In genomic region chr6:79536969-79537747, GRCh38 we compare ENCODE assay signal across 8 cellular contexts. TPM values are rescaled to one million over a fixed set of nuclear protein-coding genes. Genes with fewer than 3 reads are reported as not detected.
DNase-seq lines count a peak whose midpoint lies in the region; ATAC-seq, FAIRE-seq and TF ChIP-seq lines count a peak whose summit lies in the region.

Gene LCA5, minus strand, starts transcription at chr6:79537430. Its CDS starts 18,536 bp downstream, at chr6:79518894.

- WGBS in A549 (ENCODE audit: missing lambda C conversion rate): 4% methylated on average over 18 of the region's 55 CpGs
- WGBS in small intestine, 3 donors: 1 to 2% (median 2%) methylated on average over 55 of the region's 55 CpGs

- TF ChIP-seq EP300 in A549 (IDR thresholded peaks at IDR 0.05): no peak

- no peak within 1 kb of the TSS for H3K27ac Mint-ChIP-seq in central memory CD8-positive, alpha-beta T cell (ENCODE audit: low read depth)
- H3K27ac Mint-ChIP-seq in immature natural killer cell: no peak within 1 kb of the TSS

- H3K4me3 ChIP-seq in A549: peak within 1 kb of the TSS; percentile 61
- H3K4me3 ChIP-seq in WI38 (ENCODE audit: low read depth, low read length): peak within 1 kb of the TSS; percentile 67
- peak within 1 kb of the TSS; percentile 68 to 93 for H3K4me3 ChIP-seq in small intestine (ENCODE audit: low read depth in 1 of 2, low read length in 2 of 2)

- H3K4me1 Mint-ChIP-seq in central memory CD8-positive, alpha-beta T cell: no peaks in the 10 kb centered on the region
- peaks cover 0 to 7% of the 10 kb centered on the region in 2 donors for H3K4me1 Mint-ChIP-seq in immature natural killer cell

- H3K4me1 ChIP-seq in A549 (peaks cover 11% of the 10 kb centered on the region; the same call in 2 of the 3 replicates), small intestine (ENCODE audit: control insufficient read depth in 2 of 2, insufficient read depth in 1 of 2, low read depth in 1 of 2, low read length in 1 of 2) (no peaks in the 10 kb centered on the region)

- DNase-seq in A549 (ENCODE audit: low read depth in 1 of 2, low spot score in 1 of 2): peak; percentile 85 to 94
- peak; percentile 97 for DNase-seq in NCI-H2107 treated with DMSO at 0.1 percent for 48 hours (lab: John Stamatoyannopoulos, UW; ENCODE audit: unreplicated experiment)
- DNase-seq in central memory CD8-positive, alpha-beta T cell (ENCODE audit: low spot score in 2 of 2): peak; percentile 53 to 66
- DNase-seq in immature natural killer cell: peak; percentile 78 to 81 (median 78)
- peak; percentile 96 for DNase-seq in small intestine

- H3K27me3 ChIP-seq in small intestine (ENCODE audit: control insufficient read depth in 2 of 2, insufficient read depth in 2 of 2, low read length in 2 of 2): no peaks in the 10 kb centered on the region

- FAIRE-seq in A549 (lab: Jason Lieb, UNC): no peak
- no peak for FAIRE-seq in small intestine (lab: Jason Lieb, UNC)

- no peak for TF ChIP-seq RAD21 in A549 (conservative IDR thresholded peaks at IDR 0.05 in 1 of 2, IDR thresholded peaks at IDR 0.05 in 1 of 2)

- POLR2A ChIA-PET in A549 (lab: Yijun Ruan, JAX): interaction anchor here (0.7 to 1.1 kb wide), 3 partner anchors 10 to 75 kb away, joined by 3 read pairs; no protein-coding TSS in a partner anchor

- H3K9me3 ChIP-seq in A549 (no peaks in the 10 kb centered on the region), small intestine (ENCODE audit: control insufficient read depth, low read depth) (no peaks in the 10 kb centered on the region)

- peaks cover 5% of the 10 kb centered on the region for H3K9me3 Mint-ChIP-seq in central memory CD8-positive, alpha-beta T cell
- H3K9me3 Mint-ChIP-seq in immature natural killer cell: peaks cover 0 to 6% (median 0%) of the 10 kb centered on the region in 6 donors

- peaks cover 4% of the 10 kb centered on the region for H3K36me3 Mint-ChIP-seq in central memory CD8-positive, alpha-beta T cell (ENCODE audit: insufficient read depth)
- H3K36me3 Mint-ChIP-seq in immature natural killer cell: peaks cover 0 to 4% (median 0%) of the 10 kb centered on the region in 3 donors

- H3K27me3 Mint-ChIP-seq in central memory CD8-positive, alpha-beta T cell: peaks cover 50% of the 10 kb centered on the region
- H3K27me3 Mint-ChIP-seq in immature natural killer cell (ENCODE audit: low read depth in 3 of 3): peaks cover 3 to 9% (median 5%) of the 10 kb centered on the region in 3 donors

- CTCF ChIA-PET in A549 (lab: Yijun Ruan, JAX): interaction anchor here (0.6 to 1.4 kb wide), 4 partner anchors 34 to 274 kb away, joined by 3 to 4 read pairs (median 4); no protein-coding TSS in a partner anchor

- peak; percentile 55 for TF ChIP-seq POLR2A in A549 (IDR thresholded peaks at IDR 0.05; ENCODE audit: low read length)

- peak within 1 kb of the TSS; percentile 91 for H3K4me2 ChIP-seq in A549

- no peaks in the 10 kb centered on the region for H3K36me3 ChIP-seq in small intestine (ENCODE audit: control insufficient read depth in 2 of 2, insufficient read depth in 2 of 2, low read length in 2 of 2)

- H3K4me3 Mint-ChIP-seq in central memory CD8-positive, alpha-beta T cell: no peak within 1 kb of the TSS
- no peak within 1 kb of the TSS for H3K4me3 Mint-ChIP-seq in immature natural killer cell

- TF ChIP-seq CTCF in A549 (IDR thresholded peaks at IDR 0.05) (no peak), WI38 (IDR thresholded peaks at IDR 0.05; ENCODE audit: low read depth, low read length) (no peak)

- ATAC-seq in A549 (peak; percentile 99), GM18858 (IDR thresholded peaks at IDR 0.05; ENCODE audit: unreplicated experiment) (peak; percentile 100), HG03060 (IDR thresholded peaks at IDR 0.05; ENCODE audit: low read depth, unreplicated experiment) (peak; percentile 100)
- ATAC-seq in central memory CD8-positive, alpha-beta T cell (replicated peaks; ENCODE audit: extremely low read depth, poor library complexity, severe bottlenecking): peak; percentile 97

- H3K27ac ChIP-seq in A549 (peak within 1 kb of the TSS; percentile 78 to 84), small intestine (ENCODE audit: low read depth in 1 of 2, low read length in 1 of 2) (peak within 1 kb of the TSS; percentile 68 to 97)

TF ChIP-seq in A549, 52 proteins besides CTCF, POLR2A, EP300 and RAD21:
- TF ChIP-seq FOSB (CRISPR knock-in tag; IDR thresholded peaks at IDR 0.05): no peak
- TF ChIP-seq USF2 (IDR thresholded peaks at IDR 0.05): no peak
- no peak for TF ChIP-seq HOXB5 (CRISPR knock-in tag; IDR thresholded peaks at IDR 0.05)
- TF ChIP-seq HOXB13 (CRISPR knock-in tag; IDR thresholded peaks at IDR 0.05; ENCODE audit: low read depth): no peak
- TF ChIP-seq KDM5A (IDR thresholded peaks at IDR 0.05): no peak
- no peak for TF ChIP-seq RFX5 (IDR thresholded peaks at IDR 0.05)
- no peak for TF ChIP-seq CBX8 (IDR thresholded peaks at IDR 0.05)
- no peak for TF ChIP-seq NR3C1 (IDR thresholded peaks at IDR 0.05)
- TF ChIP-seq JUN (IDR thresholded peaks at IDR 0.05): no peak; a peak in 2 of 5 replicates
- TF ChIP-seq PHF8 (IDR thresholded peaks at IDR 0.05; ENCODE audit: borderline replicate concordance, low read depth): peak; percentile 2; the same call in 1 of the 2 replicates
- TF ChIP-seq EHF (CRISPR knock-in tag; IDR thresholded peaks at IDR 0.05): no peak
- TF ChIP-seq POLR2AphosphoS2 (conservative IDR thresholded peaks at IDR 0.05; ENCODE audit: low read length): no peak
- no peak for TF ChIP-seq BHLHE40 (IDR thresholded peaks at IDR 0.05; ENCODE audit: low read depth, low read length)
- no peak for TF ChIP-seq CHD4 (IDR thresholded peaks at IDR 0.05; ENCODE audit: borderline replicate concordance)
- 0 out of 3 replicates have a peak, but pooled peaks have one; percentile 18 for TF ChIP-seq BCL3 (IDR thresholded peaks at IDR 0.05)
- no peak for TF ChIP-seq RCOR1 (IDR thresholded peaks at IDR 0.05; ENCODE audit: low read depth, low read length)
- TF ChIP-seq GATA3 (IDR thresholded peaks at IDR 0.05; ENCODE audit: borderline replicate concordance): no peak
- no peak for TF ChIP-seq EHMT2 (IDR thresholded peaks at IDR 0.05; ENCODE audit: low read depth)
- TF ChIP-seq ZNF302 (CRISPR knock-in tag; IDR thresholded peaks at IDR 0.05): no peak
- peak; percentile 38 for TF ChIP-seq MAX (IDR thresholded peaks at IDR 0.05)
- no peak for TF ChIP-seq TFCP2L1 (CRISPR knock-in tag; IDR thresholded peaks at IDR 0.05)

RNA-seq across cellular contexts. Expression of gene LCA5, which starts in this region (rescaled TPM):
- 2.2 and 3.0 TPM in 2 replicates for polyA plus RNA-seq in A549 (2011; rRNA removed)
- 0.12 and 0.19 TPM in 2 replicates for polyA plus RNA-seq in A549 (2012; cell fraction: cytosol; rRNA removed)
- 0.11 and 0.17 TPM in 2 replicates for polyA plus RNA-seq in A549 (2012; cell fraction: nucleus; rRNA removed)
- 1.0 to 1.4 TPM (median 1.2 TPM) in 3 replicates for polyA plus RNA-seq in A549 (2017; fragmentation: RNase III; extraction: RNeasy Plus Mini Kit Qiagen cat#74134 plus additional on column Dnase treatment)
- polyA minus RNA-seq in A549 (2011; rRNA and poly(A)+ RNA removed): 0.83 TPM in 2 replicates
- not detected for polyA plus RNA-seq in immature natural killer cell
- 1 to 10 TPM in 1 of 3 donors, under 1 TPM in 1, not detected in 1; 0.27 to 1.1 TPM for polyA plus RNA-seq in small intestine

Comparison
In these comparisons a context has a peak if more than half of its experiments do, and no peak if none do; other contexts are left out.
1. Peak in every context shown above with its lines: DNase-seq, ATAC-seq, H3K4me3 ChIP-seq and H3K27ac ChIP-seq.
2. Peak in DNase-seq in immature natural killer cell; RNA of the gene not detected or under 1 TPM.